20 cellular contexts compared by ENCODE assay signal in the genomic region with DNA sequence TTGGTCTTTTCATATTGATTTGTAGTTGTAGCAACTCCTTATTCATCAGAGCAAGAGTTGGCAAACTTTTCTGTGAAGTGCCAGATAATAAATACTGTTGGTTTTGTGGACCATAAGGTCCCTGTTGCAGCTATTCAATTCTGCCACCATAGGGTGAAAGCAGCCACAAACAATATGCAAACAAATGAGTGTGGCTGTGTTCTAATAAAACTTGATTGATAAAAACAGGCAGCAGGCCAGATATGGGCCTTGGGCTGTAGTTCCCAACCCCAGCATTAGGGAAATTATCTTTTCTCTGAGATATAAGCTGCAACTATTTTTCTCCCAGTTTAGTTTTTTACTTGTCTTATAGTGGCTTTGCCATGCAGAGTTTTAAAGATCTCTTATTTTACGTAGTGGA.
"Had no signal": no experiment of that assay in that cellular context is flagged by ENCODE, and none has a peak within 500 bp of the region (broad histone marks: within the 10 kb centered on the region; RNA-seq: fewer than 3 reads in every experiment).

No MANE protein-coding gene starts in this region.

- ATAC-seq: HepG2, Panc1, PC-3, T-cell had no signal

- H3K4me1 Mint-ChIP-seq: T-cell had no signal

- H3K4me2 ChIP-seq: SK-N-SH had no signal

- DNase-seq: KBM-7, MM.1S, NCI-H1105, NCI-H1417, NCI-H1436 treated with DMSO at 0.1 percent for 48 hours, NCI-H1694, NCI-H187 treated with DMSO at 0.1 percent for 48 hours, NCI-H2029 treated with DMSO at 0.1 percent for 48 hours, NCI-H524, NCI-H526 treated with DMSO at 0.1 percent for 48 hours, NCI-H774, PC-3, SHP77, SK-N-SH, SW 1271, T-cell had no signal

- H3K9me3 Mint-ChIP-seq: IgD-negative memory B cell, T-cell had no signal

- H3K27me3 Mint-ChIP-seq: IgD-negative memory B cell, T-cell had no signal

- H3K9me3 ChIP-seq: SK-N-SH had no signal

- H3K9ac ChIP-seq: SK-N-SH had no signal

- H3K27ac ChIP-seq: RWPE1 had no signal

- FAIRE-seq: HepG2 had no signal

- H3K4me3 Mint-ChIP-seq: IgD-negative memory B cell, T-cell had no signal

- H3K27ac Mint-ChIP-seq: IgD-negative memory B cell, T-cell had no signal
